In genomic region chr9:78121488-78121887, GRCh38 we compare ENCODE assay signal across 8 cellular contexts.
DNase-seq lines count a peak whose midpoint lies in the region; ATAC-seq, FAIRE-seq and TF ChIP-seq lines count a peak whose summit lies in the region.

No MANE protein-coding gene starts in this region.

- peak; percentile 84 to 85 for TF ChIP-seq RAD21 in H1 (IDR thresholded peaks at IDR 0.05 in 1 of 2, conservative IDR thresholded peaks at IDR 0.05 in 1 of 2; ENCODE audit: low read depth in 2 of 2, low read length in 2 of 2)

- H4K8ac ChIP-seq in H1 (ENCODE audit: extremely low read depth, insufficient read depth, low read length) = no peak overlapping the region

- no peaks in the 10 kb centered on the region for H3K27me3 ChIP-seq in H1 (replicated peaks in 1 of 4; ENCODE audit: control insufficient read depth in 3 of 4, extremely low read depth in 1 of 4, insufficient read depth in 3 of 4, low read length in 3 of 4)

- intact Hi-C loops in activated CD8-positive, alpha-beta T cell treated with anti-CD3 and anti-CD28 coated beads for 36 hours (cut with micrococcal nuclease) = no loop called here

- H3K23me2 ChIP-seq in H1 (ENCODE audit: low read depth, low read length) = no peaks in the 10 kb centered on the region; the same call in 1 of the 2 replicates

- H4K91ac ChIP-seq in H1 (replicated peaks; ENCODE audit: insufficient read length, low read length) = no peak overlapping the region

- no peak overlapping the region for H3K27ac ChIP-seq in H1 (ENCODE audit: low read depth, low read length)

- H3K36me3 ChIP-seq in H1 (ENCODE audit: control insufficient read depth in 2 of 4, insufficient read depth in 4 of 4, low read length in 3 of 4) = no peaks in the 10 kb centered on the region

- TF ChIP-seq EP300 in H1 (IDR thresholded peaks at IDR 0.05; ENCODE audit: borderline replicate concordance in 1 of 2, low read depth in 2 of 2, low read length in 2 of 2) = no peak

- no peak overlapping the region for H2BK120ac ChIP-seq in H1 (replicated peaks; ENCODE audit: low read depth, low read length)

- no peak overlapping the region for H3K56ac ChIP-seq in H1 (replicated peaks; ENCODE audit: insufficient read length, low read depth, low read length)

- peak; percentile 24 for FAIRE-seq in H1 (lab: Jason Lieb, UNC)

- H4K5ac ChIP-seq in H1 (ENCODE audit: insufficient read length, low read depth, low read length) = no peak overlapping the region

- no peak overlapping the region for H3K27ac Mint-ChIP-seq in activated CD8-positive, alpha-beta T cell treated with anti-CD3 and anti-CD28 coated beads for 36 hours
- H3K27ac Mint-ChIP-seq in stimulated activated effector memory CD8-positive, alpha-beta T cell treated with anti-CD3 and anti-CD28 coated beads, Interleukin-12 subunit alpha, Interleukin-12 subunit beta, amount 100 ng/mL, for 72 hours = no peak overlapping the region

- no peak overlapping the region for H2BK15ac ChIP-seq in H1 (ENCODE audit: low read length)

- H3K14ac ChIP-seq in H1 (ENCODE audit: insufficient read length) = no peak overlapping the region

- no peak overlapping the region for H2AK5ac ChIP-seq in H1 (ENCODE audit: low read depth, low read length)

- 36% methylated on average over 4 of the region's 4 CpGs; no CpG with 5 or more reads in 1 of the 2 experiments for WGBS in H1 (ENCODE audit: extremely low coverage in 1 of 2, insufficient coverage in 1 of 2, insufficient read length in 1 of 2, insufficient replicate concordance in 2 of 2, low coverage in 1 of 2, low lambda C conversion rate in 2 of 2, missing lambda C conversion rate in 1 of 2), 2 experiments

- DNase-seq in NK-92 treated with Interleukin-12 subunit alpha and Interleukin-12 subunit beta, amount 100 ng/mL, for 24 hours (lab: John Stamatoyannopoulos, UW) = peak; percentile 3
- DNase-seq in NK-92 (lab: John Stamatoyannopoulos, UW; ENCODE audit: unreplicated experiment) (no peak), NCI-H226 (peak; percentile 31), H1 (ENCODE audit: low read depth in 1 of 2, low spot score in 2 of 2) (peak in 1 of 2 experiments; percentile 83), middle frontal gyrus (ENCODE audit: extremely low spot score, low spot score) (peak; percentile 78)
- DNase-seq in activated CD8-positive, alpha-beta T cell treated with anti-CD3 and anti-CD28 coated beads for 36 hours = peak; percentile 68
- DNase-seq in stimulated activated effector memory CD8-positive, alpha-beta T cell treated with anti-CD3 and anti-CD28 coated beads, Interleukin-12 subunit alpha, Interleukin-12 subunit beta, amount 100 ng/mL, for 72 hours (ENCODE audit: low spot score in 2 of 2) = peak; percentile 10 to 62

- peaks cover 23% of the 10 kb centered on the region for H3K4me1 Mint-ChIP-seq in activated CD8-positive, alpha-beta T cell treated with anti-CD3 and anti-CD28 coated beads for 36 hours (ENCODE audit: low read depth)
- H3K4me1 Mint-ChIP-seq in stimulated activated effector memory CD8-positive, alpha-beta T cell treated with anti-CD3 and anti-CD28 coated beads, Interleukin-12 subunit alpha, Interleukin-12 subunit beta, amount 100 ng/mL, for 72 hours = peaks cover 21% of the 10 kb centered on the region

- H3K79me1 ChIP-seq in H1 (ENCODE audit: low read depth, low read length) = no peaks in the 10 kb centered on the region

- H3K4me2 ChIP-seq in H1 (ENCODE audit: insufficient read depth in 1 of 2, low read depth in 2 of 2, low read length in 2 of 2) = no peak overlapping the region

- POLR2A ChIA-PET in activated CD8-positive, alpha-beta T cell treated with anti-CD3 and anti-CD28 coated beads for 36 hours (lab: Charles Lee) = no interaction called here
- POLR2A ChIA-PET in H1 (lab: Charles Lee; ENCODE audit: partially characterized antibody) = interaction anchor here (0.7 kb wide), 1 partner anchor 201 kb away, joined by 3 read pairs; no protein-coding TSS in a partner anchor

- H3K4me1 ChIP-seq in H1 (replicated peaks in 1 of 4; ENCODE audit: control insufficient read depth in 3 of 4, insufficient read depth in 4 of 4, low read length in 3 of 4) = no peaks in the 10 kb centered on the region; a peak in 1 of 7 replicates

- no peak overlapping the region for H2BK5ac ChIP-seq in H1 (ENCODE audit: low read depth, low read length)

- TF ChIP-seq CTCF in activated CD8-positive, alpha-beta T cell treated with anti-CD3 and anti-CD28 coated beads for 36 hours (IDR thresholded peaks at IDR 0.05) = peak; percentile 87
- TF ChIP-seq CTCF in H1 (IDR thresholded peaks at IDR 0.05; ENCODE audit: control extremely low read depth in 1 of 3, insufficient read depth in 1 of 3, low read depth in 1 of 3, low read length in 3 of 3) = peak in 2 of 3 experiments; percentile 67 to 69; a peak in 3 of 4 replicates

- no peak overlapping the region for H3K4ac ChIP-seq in H1 (replicated peaks; ENCODE audit: insufficient read length, low read depth, low read length)

- peak overlapping the region; percentile 9; the same call in 1 of the 2 replicates for H2AFZ ChIP-seq in H1 (ENCODE audit: low read length)

- H3K9ac ChIP-seq in H1 (replicated peaks in 1 of 4; ENCODE audit: extremely low read depth in 1 of 4, low read depth in 3 of 4, low read length in 3 of 4) = no peak overlapping the region

- no peaks in the 10 kb centered on the region for H3K9me3 ChIP-seq in H1 (ENCODE audit: insufficient read depth in 2 of 2, low read depth in 1 of 2, low read length in 1 of 2)

- ATAC-seq in activated CD8-positive, alpha-beta T cell treated with anti-CD3 and anti-CD28 coated beads for 36 hours = no peak
- ATAC-seq in stimulated activated effector memory CD8-positive, alpha-beta T cell treated with anti-CD3 and anti-CD28 coated beads, Interleukin-12 subunit alpha, Interleukin-12 subunit beta, amount 100 ng/mL, for 72 hours = no peak
- ATAC-seq in GM19023 (IDR thresholded peaks at IDR 0.05; ENCODE audit: unreplicated experiment) = no peak

- no peaks in the 10 kb centered on the region for H3K79me2 ChIP-seq in H1 (ENCODE audit: control insufficient read depth in 1 of 2, insufficient read depth in 2 of 2, low read length in 2 of 2)

- no peak overlapping the region for H3K4me3 Mint-ChIP-seq in activated CD8-positive, alpha-beta T cell treated with anti-CD3 and anti-CD28 coated beads for 36 hours
- no peak overlapping the region for H3K4me3 Mint-ChIP-seq in stimulated activated effector memory CD8-positive, alpha-beta T cell treated with anti-CD3 and anti-CD28 coated beads, Interleukin-12 subunit alpha, Interleukin-12 subunit beta, amount 100 ng/mL, for 72 hours

- no peaks in the 10 kb centered on the region for H3K36me3 Mint-ChIP-seq in activated CD8-positive, alpha-beta T cell treated with anti-CD3 and anti-CD28 coated beads for 36 hours (ENCODE audit: low read depth)
- no peaks in the 10 kb centered on the region for H3K36me3 Mint-ChIP-seq in stimulated activated effector memory CD8-positive, alpha-beta T cell treated with anti-CD3 and anti-CD28 coated beads, Interleukin-12 subunit alpha, Interleukin-12 subunit beta, amount 100 ng/mL, for 72 hours

- no peak for TF ChIP-seq POLR2A in H1 (IDR thresholded peaks at IDR 0.05; ENCODE audit: control extremely low read depth in 1 of 2, low read depth in 2 of 2, low read length in 2 of 2)

- no peak overlapping the region for H3K23ac ChIP-seq in H1 (ENCODE audit: insufficient read length)

- no peak overlapping the region for H3K4me3 ChIP-seq in H1 (ENCODE audit: extremely low read depth in 1 of 4, insufficient read depth in 2 of 4, low read depth in 3 of 4, low read length in 4 of 4)

- H2BK20ac ChIP-seq in H1 (ENCODE audit: low read length) = no peak overlapping the region

- peaks cover under 1% of the 10 kb centered on the region for H3K27me3 Mint-ChIP-seq in activated CD8-positive, alpha-beta T cell treated with anti-CD3 and anti-CD28 coated beads for 36 hours

- H3K9me3 Mint-ChIP-seq in activated CD8-positive, alpha-beta T cell treated with anti-CD3 and anti-CD28 coated beads for 36 hours = no peaks in the 10 kb centered on the region
- no peaks in the 10 kb centered on the region for H3K9me3 Mint-ChIP-seq in stimulated activated effector memory CD8-positive, alpha-beta T cell treated with anti-CD3 and anti-CD28 coated beads, Interleukin-12 subunit alpha, Interleukin-12 subunit beta, amount 100 ng/mL, for 72 hours

- no peak overlapping the region for H2BK12ac ChIP-seq in H1 (ENCODE audit: low read depth, low read length)

- no peak overlapping the region for H3K18ac ChIP-seq in H1 (ENCODE audit: extremely low read depth, low read length)

- H4K20me1 ChIP-seq in H1 (replicated peaks in 1 of 2; ENCODE audit: control insufficient read depth in 1 of 2, insufficient read depth in 2 of 2, low read length in 2 of 2) = no peaks in the 10 kb centered on the region

- CTCF ChIA-PET in activated CD8-positive, alpha-beta T cell treated with anti-CD3 and anti-CD28 coated beads for 36 hours (lab: Charles Lee) = interaction anchor here (0.6 to 3.6 kb wide), 29 partner anchors 9 to 374 kb away, joined by 3 to 23 read pairs (median 3); no protein-coding TSS in a partner anchor
- CTCF ChIA-PET in H1 (lab: Charles Lee; ENCODE audit: partially characterized antibody) = interaction anchor here (0.6 to 4.8 kb wide), 22 partner anchors 9 to 961 kb away, joined by 3 to 43 read pairs (median 3); no protein-coding TSS in a partner anchor

TF ChIP-seq in H1, 55 proteins besides CTCF, POLR2A, EP300 and RAD21:
- TF ChIP-seq RXRA (IDR thresholded peaks at IDR 0.05; ENCODE audit: insufficient read depth, low read depth, low read length) = no peak
